Comparison of ENCODE assay signal across 8 cellular contexts in the genomic region with DNA sequence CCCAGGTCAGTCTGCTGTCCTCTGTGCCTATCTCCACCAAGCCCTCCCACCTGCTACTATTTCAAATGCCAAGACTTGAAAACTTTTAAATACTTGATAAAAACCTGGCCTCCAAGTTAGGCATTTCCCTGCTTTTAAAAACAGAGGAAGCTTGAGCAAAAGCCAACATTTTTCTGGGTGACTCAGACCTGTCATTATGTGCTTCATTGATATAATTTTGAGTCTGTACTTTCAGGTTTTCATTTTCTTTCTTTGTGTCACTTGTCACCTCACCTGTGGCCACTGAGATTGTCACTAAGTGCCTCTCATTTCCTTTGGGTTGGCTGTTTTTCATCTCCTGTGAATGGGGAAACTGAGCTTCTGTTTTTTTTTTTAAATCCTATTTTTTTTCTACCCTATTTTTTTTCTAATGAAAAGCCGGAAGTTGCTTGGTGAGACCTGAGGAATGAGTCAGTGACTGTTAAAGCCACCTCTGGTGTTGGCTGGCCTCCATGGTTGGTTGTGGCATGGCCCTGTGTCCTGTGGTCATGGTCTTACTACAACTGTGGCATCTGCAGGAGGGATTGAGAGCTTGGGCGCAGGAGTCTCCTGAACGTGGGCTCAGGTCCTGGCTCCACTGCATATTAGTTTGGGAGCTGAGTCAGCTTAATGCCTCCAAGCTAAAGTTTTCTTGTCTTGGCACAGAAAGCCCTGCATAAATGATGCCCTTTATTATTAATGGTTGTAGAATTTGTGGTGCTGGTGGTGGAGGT. TPM values are rescaled to one million over a fixed set of nuclear protein-coding genes. Genes with fewer than 3 reads are reported as not detected.
DNase-seq lines count a peak whose midpoint lies in the region; ATAC-seq and TF ChIP-seq lines count a peak whose summit lies in the region.

No MANE protein-coding gene starts in this region.

- intact Hi-C loops in right lobe of liver (cut with DNase I): no loop called here

- peaks cover 0 to 12% (median 6%) of the 10 kb centered on the region in 4 donors for H3K4me1 ChIP-seq in right lobe of liver

- H3K27me3 Mint-ChIP-seq in activated naive CD4-positive, alpha-beta T cell treated with anti-CD3 and anti-CD28 coated beads, Interleukin-2, amount 10 ng/mL, durations not matched to agents 7 days and 5 days: no peaks in the 10 kb centered on the region

- no peaks in the 10 kb centered on the region for H3K36me3 ChIP-seq in right lobe of liver

- H3K27ac ChIP-seq in HL-60 (replicated peaks) (peak overlapping the region; percentile 55), right lobe of liver (peak overlapping the region in 1 of 3 donors; percentile 8)

- no peak overlapping the region for H3K4me3 Mint-ChIP-seq in activated naive CD4-positive, alpha-beta T cell treated with anti-CD3 and anti-CD28 coated beads, Interleukin-2, amount 10 ng/mL, durations not matched to agents 7 days and 5 days

- peak overlapping the region; percentile 6 for H3K27ac Mint-ChIP-seq in activated naive CD4-positive, alpha-beta T cell treated with anti-CD3 and anti-CD28 coated beads, Interleukin-2, amount 10 ng/mL, durations not matched to agents 7 days and 5 days

- DNase-seq in EL (peak; percentile 85), HL-60 (ENCODE audit: low read depth in 1 of 2, low spot score in 1 of 2) (peak; percentile 59 to 85), right lobe of liver (peak in 1 of 3 donors; percentile 41), middle frontal gyrus (ENCODE audit: extremely low spot score, low spot score) (no peak)
- DNase-seq in activated naive CD4-positive, alpha-beta T cell treated with anti-CD3 and anti-CD28 coated beads, Interleukin-2, amount 10 ng/mL, durations not matched to agents 7 days and 5 days: no peak
- DNase-seq in stimulated activated naive CD4-positive, alpha-beta T cell treated with Interleukin-2 at 50 U/mL for 16 hours (lab: John Stamatoyannopoulos, UW): no peak

- TF ChIP-seq POLR2A in right lobe of liver (IDR thresholded peaks at IDR 0.05): no peak

- 25% methylated on average over 1 of the region's 3 CpGs for WGBS in right lobe of liver (ENCODE audit: insufficient coverage, low coverage, low lambda C conversion rate, missing lambda C conversion rate)

- ATAC-seq in right lobe of liver (peak in 3 of 4 donors; percentile 11 to 41 (median 16)), HG02763 (IDR thresholded peaks at IDR 0.05; ENCODE audit: unreplicated experiment) (no peak), HG02884 (IDR thresholded peaks at IDR 0.05; ENCODE audit: unreplicated experiment) (no peak)

- peaks cover 32% of the 10 kb centered on the region for H3K4me1 Mint-ChIP-seq in activated naive CD4-positive, alpha-beta T cell treated with anti-CD3 and anti-CD28 coated beads, Interleukin-2, amount 10 ng/mL, durations not matched to agents 7 days and 5 days

- no peaks in the 10 kb centered on the region for H3K9me3 Mint-ChIP-seq in activated naive CD4-positive, alpha-beta T cell treated with anti-CD3 and anti-CD28 coated beads, Interleukin-2, amount 10 ng/mL, durations not matched to agents 7 days and 5 days

- H3K27me3 ChIP-seq in HL-60 (ENCODE audit: insufficient read depth, poor library complexity, severe bottlenecking): no peaks in the 10 kb centered on the region
- no peaks in the 10 kb centered on the region for H3K27me3 ChIP-seq in right lobe of liver

- H3K4me3 ChIP-seq in HL-60 (replicated peaks; ENCODE audit: insufficient read depth, low read length) (no peak overlapping the region), right lobe of liver (no peak overlapping the region)

- no peaks in the 10 kb centered on the region for H3K9me3 ChIP-seq in right lobe of liver

- CTCF ChIA-PET in activated naive CD4-positive, alpha-beta T cell treated with anti-CD3 and anti-CD28 coated beads, Interleukin-2, amount 10 ng/mL, durations not matched to agents 7 days and 5 days (lab: Charles Lee): interaction anchor here (0.6 to 1.4 kb wide), 3 partner anchors 28 to 79 kb away, joined by 3 to 4 read pairs (median 3); no protein-coding TSS in a partner anchor

- no peak for TF ChIP-seq CTCF in HL-60 (IDR thresholded peaks at IDR 0.05; ENCODE audit: insufficient read depth, low read length)
- no peak for TF ChIP-seq CTCF in right lobe of liver (IDR thresholded peaks at IDR 0.05)

- no peaks in the 10 kb centered on the region for H3K36me3 Mint-ChIP-seq in activated naive CD4-positive, alpha-beta T cell treated with anti-CD3 and anti-CD28 coated beads, Interleukin-2, amount 10 ng/mL, durations not matched to agents 7 days and 5 days

RNA-seq across cellular contexts. Expression of a gene that starts 56.7 kb away (rescaled TPM):
- total RNA-seq in right lobe of liver: 10 to 100 TPM in 2 of 6 experiments, 1 to 10 TPM in 4; 6.7 to 14.5 (median 8.3) TPM

Comparison
In these comparisons a context has a peak if more than half of its experiments do, and no peak if none do; other contexts are left out.
1. DNase-seq: peak in EL (single experiment) and HL-60 (2 of 2); none in activated naive CD4-positive, alpha-beta T cell treated with anti-CD3 and anti-CD28 coated beads, Interleukin-2, amount 10 ng/mL, durations not matched to agents 7 days and 5 days (single experiment), middle frontal gyrus (single experiment) and stimulated activated naive CD4-positive, alpha-beta T cell treated with Interleukin-2 at 50 U/mL for 16 hours (single experiment).
2. ATAC-seq: peak in right lobe of liver (3 of 4); none in HG02763 (single experiment) and HG02884 (single experiment).